Comparison of ENCODE assay signal across 1 cellular context in the genomic region with DNA sequence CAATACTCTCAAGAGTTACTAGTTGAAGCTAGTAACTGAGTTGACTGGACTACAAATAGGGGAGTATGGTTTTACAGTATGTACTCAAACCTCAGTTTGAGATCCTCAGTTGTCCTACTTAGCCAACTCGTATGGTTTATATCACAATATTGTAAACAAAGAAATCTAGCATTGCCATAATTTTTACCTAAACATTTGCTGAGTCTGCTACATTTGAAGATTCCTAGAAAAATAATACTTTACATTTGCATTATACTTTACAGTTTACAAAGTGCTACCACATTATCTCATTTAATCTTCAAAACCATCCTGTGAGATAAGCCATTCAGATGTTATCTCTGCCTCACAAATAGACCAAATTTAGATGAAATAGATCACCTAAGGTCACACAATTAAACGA.
TF ChIP-seq lines count a peak whose summit lies in the region.

No MANE protein-coding gene starts in this region.

TF ChIP-seq in SK-N-SH, 30 proteins besides CTCF, POLR2A, EP300 and RAD21 (continued from another document):
- TF ChIP-seq, protein P1, sequence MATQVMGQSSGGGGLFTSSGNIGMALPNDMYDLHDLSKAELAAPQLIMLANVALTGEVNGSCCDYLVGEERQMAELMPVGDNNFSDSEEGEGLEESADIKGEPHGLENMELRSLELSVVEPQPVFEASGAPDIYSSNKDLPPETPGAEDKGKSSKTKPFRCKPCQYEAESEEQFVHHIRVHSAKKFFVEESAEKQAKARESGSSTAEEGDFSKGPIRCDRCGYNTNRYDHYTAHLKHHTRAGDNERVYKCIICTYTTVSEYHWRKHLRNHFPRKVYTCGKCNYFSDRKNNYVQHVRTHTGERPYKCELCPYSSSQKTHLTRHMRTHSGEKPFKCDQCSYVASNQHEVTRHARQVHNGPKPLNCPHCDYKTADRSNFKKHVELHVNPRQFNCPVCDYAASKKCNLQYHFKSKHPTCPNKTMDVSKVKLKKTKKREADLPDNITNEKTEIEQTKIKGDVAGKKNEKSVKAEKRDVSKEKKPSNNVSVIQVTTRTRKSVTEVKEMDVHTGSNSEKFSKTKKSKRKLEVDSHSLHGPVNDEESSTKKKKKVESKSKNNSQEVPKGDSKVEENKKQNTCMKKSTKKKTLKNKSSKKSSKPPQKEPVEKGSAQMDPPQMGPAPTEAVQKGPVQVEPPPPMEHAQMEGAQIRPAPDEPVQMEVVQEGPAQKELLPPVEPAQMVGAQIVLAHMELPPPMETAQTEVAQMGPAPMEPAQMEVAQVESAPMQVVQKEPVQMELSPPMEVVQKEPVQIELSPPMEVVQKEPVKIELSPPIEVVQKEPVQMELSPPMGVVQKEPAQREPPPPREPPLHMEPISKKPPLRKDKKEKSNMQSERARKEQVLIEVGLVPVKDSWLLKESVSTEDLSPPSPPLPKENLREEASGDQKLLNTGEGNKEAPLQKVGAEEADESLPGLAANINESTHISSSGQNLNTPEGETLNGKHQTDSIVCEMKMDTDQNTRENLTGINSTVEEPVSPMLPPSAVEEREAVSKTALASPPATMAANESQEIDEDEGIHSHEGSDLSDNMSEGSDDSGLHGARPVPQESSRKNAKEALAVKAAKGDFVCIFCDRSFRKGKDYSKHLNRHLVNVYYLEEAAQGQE (IDR thresholded peaks at IDR 0.05; ENCODE audit: low read depth, low read length) = no peak
- TF ChIP-seq GABPA (IDR thresholded peaks at IDR 0.05; ENCODE audit: low read depth) (no peak), EZH2phosphoT487 (IDR thresholded peaks at IDR 0.05; ENCODE audit: borderline replicate concordance, low read depth) (no peak), TCF12 (IDR thresholded peaks at IDR 0.05) (no peak), RCOR1 (IDR thresholded peaks at IDR 0.05; ENCODE audit: low read length) (no peak), POLR2AphosphoS5 (IDR thresholded peaks at IDR 0.05; ENCODE audit: low read depth, low read length) (no peak), CHD2 (IDR thresholded peaks at IDR 0.05; ENCODE audit: low read length, partially characterized antibody) (no peak)
